20 cellular contexts compared by ENCODE assay signal in the genomic region with DNA sequence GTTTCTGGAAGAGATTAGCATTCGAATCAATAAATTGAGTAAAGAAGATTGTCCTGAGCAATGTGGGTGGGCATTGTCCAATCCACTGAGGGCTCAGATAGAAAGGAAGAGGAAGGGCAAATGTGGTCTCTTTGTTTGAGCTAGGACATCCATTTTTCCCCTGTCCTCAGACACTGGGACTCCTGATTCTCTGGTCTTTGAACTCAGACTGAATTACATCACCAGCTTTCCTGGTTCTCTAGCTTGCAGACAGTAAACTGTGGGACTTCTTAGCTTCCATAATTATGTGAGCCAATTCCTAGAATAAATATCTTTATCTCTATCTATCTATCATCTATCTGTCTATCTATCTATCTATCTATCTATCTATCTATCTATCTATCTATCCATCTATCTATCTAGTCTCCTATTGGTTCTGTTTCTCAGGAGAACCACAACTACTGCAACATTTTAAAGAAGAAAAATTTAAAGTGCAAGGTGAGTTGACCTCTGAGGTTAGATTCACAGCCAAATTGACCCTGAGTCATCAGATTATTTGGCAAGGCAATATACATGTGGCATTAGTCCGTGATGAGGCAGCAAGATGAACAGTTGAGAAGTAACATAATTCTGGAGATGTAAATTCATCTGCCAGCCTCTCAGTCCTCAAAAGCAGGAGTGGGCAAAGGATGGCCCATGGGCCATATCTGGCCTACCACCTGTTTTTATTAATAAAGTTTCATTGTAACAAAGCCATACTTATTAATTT.
DNase-seq lines count a peak whose midpoint lies in the region; ATAC-seq, FAIRE-seq and TF ChIP-seq lines count a peak whose summit lies in the region.
"Had no signal": no experiment of that assay in that cellular context is flagged by ENCODE, and none has a peak within 500 bp of the region (broad histone marks: within the 10 kb centered on the region; RNA-seq: fewer than 3 reads in every experiment).

No MANE protein-coding gene starts in this region.

- TF ChIP-seq POLR2A in H54 (IDR thresholded peaks at IDR 0.05; ENCODE audit: low read depth, low read length): no peak

- H3K4me2 ChIP-seq in GM23248 (ENCODE audit: unreplicated experiment): no peak overlapping the region

- ATAC-seq in psoas muscle (peak in 3 of 4 donors; percentile 54 to 72 (median 63)), GM21737 (IDR thresholded peaks at IDR 0.05; ENCODE audit: unreplicated experiment) (no peak), HG02759 (IDR thresholded peaks at IDR 0.05; ENCODE audit: unreplicated experiment) (no peak)

- no peaks in the 10 kb centered on the region for H3K9me2 ChIP-seq in GM23248 (ENCODE audit: insufficient read depth)

- in situ Hi-C loops in GM23248 (cut with MboI): no loop called here

- FAIRE-seq in H54 (lab: Jason Lieb, UNC): no peak
- FAIRE-seq: D721Med had no signal

- no peak overlapping the region for H2AFZ ChIP-seq in GM23248

- H3K9ac ChIP-seq in GM23248: no peak overlapping the region

- H3K79me2 ChIP-seq in GM23248 (ENCODE audit: insufficient read depth): no peaks in the 10 kb centered on the region

- no peaks in the 10 kb centered on the region for H3F3A ChIP-seq in GM23248 (ENCODE audit: insufficient read depth)

- H3K4me3 ChIP-seq in GM23248 (no peak overlapping the region), psoas muscle (no peak overlapping the region)
- H3K4me3 ChIP-seq: SJSA1 had no signal

- H3K27ac ChIP-seq in GM23248: no peak overlapping the region
- H3K27ac ChIP-seq in psoas muscle: peak overlapping the region; percentile 65
- H3K27ac ChIP-seq: C4-2B, SJSA1 had no signal

- TF ChIP-seq CTCF in psoas muscle (IDR thresholded peaks at IDR 0.05): no peak

- H4K20me1 ChIP-seq in GM23248 (ENCODE audit: insufficient read depth): no peaks in the 10 kb centered on the region

- no peaks in the 10 kb centered on the region for H3K27me3 ChIP-seq in GM23248 (replicated peaks; ENCODE audit: insufficient read depth)
- no peaks in the 10 kb centered on the region for H3K27me3 ChIP-seq in psoas muscle (ENCODE audit: insufficient read depth in 3 of 3, low read length in 2 of 3)
- H3K27me3 ChIP-seq: SJSA1 had no signal

- H3K9me3 ChIP-seq in GM23248 (ENCODE audit: low read depth) (no peaks in the 10 kb centered on the region), psoas muscle (peaks cover 7% of the 10 kb centered on the region)
- H3K9me3 ChIP-seq: SJSA1 had no signal

- 9 to 18% methylated on average over 2 of the region's 2 CpGs for WGBS in GM23248 (ENCODE audit: low coverage in 1 of 2, low lambda C conversion rate in 2 of 2, missing lambda C conversion rate in 2 of 2), 2 experiments
- 60 to 66% (median 61%) methylated on average over 2 of the region's 2 CpGs for WGBS in psoas muscle, 3 donors

- no peaks in the 10 kb centered on the region for H3K4me1 ChIP-seq in GM23248 (ENCODE audit: insufficient read depth)
- H3K4me1 ChIP-seq in psoas muscle: peaks cover 37% of the 10 kb centered on the region
- H3K4me1 ChIP-seq: SJSA1 had no signal

- DNase-seq in GM23248: peak; percentile 3
- peak; percentile 4 for DNase-seq in RPMI7951 (ENCODE audit: low read depth)
- peak; percentile 3 for DNase-seq in glomerular visceral epithelial cell (ENCODE audit: extremely low spot score)
- DNase-seq in psoas muscle: no peak
- no peak for DNase-seq in stimulated activated naive CD4-positive, alpha-beta T cell (lab: John Stamatoyannopoulos, UW)
- DNase-seq in H54 (ENCODE audit: insufficient read length, low spot score): no peak
- DNase-seq: DMS79, H9, IMR-90, Karpas-422, NCI-H1105, NCI-H2081 treated with DMSO at 0.1 percent for 48 hours, NCI-H510A, NCI-H748 treated with DMSO at 0.1 percent for 48 hours, OCI-M1 had no signal

- intact Hi-C loops in psoas muscle (cut with DNase I): loop anchor here in 1 of 2 donors (5.0 kb wide), 1 partner anchor 84 kb away; no protein-coding TSS in a partner anchor

- no peaks in the 10 kb centered on the region for H3K36me3 ChIP-seq in GM23248 (ENCODE audit: low read depth)
- no peaks in the 10 kb centered on the region for H3K36me3 ChIP-seq in psoas muscle (ENCODE audit: insufficient read depth in 1 of 2, low read depth in 1 of 2)
- H3K36me3 ChIP-seq: SJSA1 had no signal

Comparison
In these comparisons a context has a peak if more than half of its experiments do, and no peak if none do; other contexts are left out.
1. DNase-seq: peak in GM23248 (single experiment), RPMI7951 (single experiment) and glomerular visceral epithelial cell (single experiment); none in psoas muscle (0 of 2), stimulated activated naive CD4-positive, alpha-beta T cell (0 of 6) and H54 (single experiment).
2. ATAC-seq: peak in psoas muscle (3 of 4); none in GM21737 (single experiment) and HG02759 (single experiment).